Comparison of ENCODE assay signal across 5 cellular contexts in genomic region chr4:22635182-22635549, GRCh38. TPM values are rescaled to one million over a fixed set of nuclear protein-coding genes. Genes with fewer than 3 reads are reported as not detected.
"Had no signal": no experiment of that assay in that cellular context is flagged by ENCODE, and none has a peak within 500 bp of the region (broad histone marks: within the 10 kb centered on the region; RNA-seq: fewer than 3 reads in every experiment).

No MANE protein-coding gene starts in this region.

RNA-seq across cellular contexts. Expression of gene GBA3, which starts 57.6 kb away (rescaled TPM):
- total RNA-seq: GM23338, H1, H9, HT-29 had no signal
- polyA plus RNA-seq: GM23338, H1, IgD-negative memory B cell had no signal
